Comparison of ENCODE assay signal across 23 cellular contexts in the genomic region with DNA sequence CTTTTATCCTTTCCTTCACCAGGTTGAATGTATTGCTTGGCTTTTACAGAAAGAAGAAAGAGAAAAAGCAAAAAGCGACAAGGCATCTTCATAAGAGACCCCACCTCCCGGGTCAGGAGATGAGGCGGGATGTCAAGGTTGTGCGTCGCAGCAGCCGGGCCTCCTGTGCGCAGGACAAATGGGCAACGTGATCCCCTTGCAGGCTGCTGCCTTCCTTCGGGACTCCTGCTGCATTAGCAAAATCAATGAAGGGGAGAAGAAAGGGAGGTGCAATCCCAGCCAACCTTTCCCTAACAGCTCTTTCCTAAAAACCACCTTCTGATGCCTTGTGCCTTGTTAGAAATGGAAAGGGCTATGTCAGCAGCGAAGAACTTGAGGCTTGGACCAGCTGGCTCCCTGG. TPM values are rescaled to one million over a fixed set of nuclear protein-coding genes. Genes with fewer than 3 reads are reported as not detected.
DNase-seq lines count a peak whose midpoint lies in the region; ATAC-seq and TF ChIP-seq lines count a peak whose summit lies in the region.
"Had no signal": no experiment of that assay in that cellular context is flagged by ENCODE, and none has a peak within 500 bp of the region (broad histone marks: within the 10 kb centered on the region; RNA-seq: fewer than 3 reads in every experiment).

No MANE protein-coding gene starts in this region.

- peaks cover 4 to 16% of the 10 kb centered on the region in 2 donors for H3K4me1 ChIP-seq in ascending aorta

- DNase-seq in NCI-H1436 (lab: John Stamatoyannopoulos, UW) (peak; percentile 50), NCI-H1436 treated with DMSO at 0.1 percent for 48 hours (lab: John Stamatoyannopoulos, UW) (no peak), NCI-H128 (lab: John Stamatoyannopoulos, UW; ENCODE audit: unreplicated experiment) (peak; percentile 81), ascending aorta (ENCODE audit: low spot score in 2 of 2) (no peak), nephron progenitor cell (no peak), Ammon's horn (ENCODE audit: low spot score) (no peak)
- DNase-seq: activated B cell treated with CpG ODN at 0.5 μM for 24 hours; activated CD4-positive, alpha-beta T cell treated with anti-CD3 and anti-CD28 coated beads, Interleukin-2, amount 50 U/mL, for 4 hours; activated CD8-positive, alpha-beta memory T cell treated with anti-CD3 and anti-CD28 coated beads, Interleukin-2, amount 50 U/mL, for 48 hours; aorta; CD8-positive, alpha-beta memory T cell; DND-41; KBM-7; MG63; T-helper 9 cell had no signal

- no peaks in the 10 kb centered on the region for H3K9me3 Mint-ChIP-seq in nephron progenitor cell
- H3K9me3 Mint-ChIP-seq: activated B cell treated with CpG ODN at 0.5 μM for 24 hours; activated T-helper 2 cell treated with anti-CD3 and anti-CD28 coated beads, Interferon-gamma antibody, Interleukin-2, Interleukin-4, amounts not matched to agents 10 μg/mL and 5 μg/mL and 100 μg/mL, durations not matched to agents 14 hours and 24 hours and 36 hours; CD8-positive, alpha-beta memory T cell; memory B cell had no signal

- H3K27me3 ChIP-seq in ascending aorta: no peaks in the 10 kb centered on the region
- H3K27me3 ChIP-seq: heart left ventricle, MG63 had no signal

- H3K36me3 Mint-ChIP-seq in nephron progenitor cell (ENCODE audit: low read depth): no peaks in the 10 kb centered on the region
- H3K36me3 Mint-ChIP-seq: activated naive CD8-positive, alpha-beta T cell; CD8-positive, alpha-beta memory T cell; memory B cell had no signal

- peaks cover 43% of the 10 kb centered on the region for H3K4me1 Mint-ChIP-seq in nephron progenitor cell
- H3K4me1 Mint-ChIP-seq: activated B cell treated with CpG ODN at 0.5 μM for 24 hours; B cell; CD8-positive, alpha-beta memory T cell; memory B cell had no signal

- H3K27ac Mint-ChIP-seq in nephron progenitor cell: peak overlapping the region; percentile 93
- H3K27ac Mint-ChIP-seq: activated B cell treated with CpG ODN at 0.5 μM for 24 hours; activated naive CD8-positive, alpha-beta T cell; activated T-helper 2 cell treated with anti-CD3 and anti-CD28 coated beads, Interferon-gamma antibody, Interleukin-2, Interleukin-4, amounts not matched to agents 10 μg/mL and 5 μg/mL and 100 μg/mL, durations not matched to agents 14 hours and 24 hours and 36 hours; B cell; CD8-positive, alpha-beta memory T cell; memory B cell had no signal

- H3K4me3 ChIP-seq in ascending aorta: no peak overlapping the region
- H3K4me3 ChIP-seq: heart left ventricle, MG63, smooth muscle cell had no signal

- H3K27ac ChIP-seq in ascending aorta: peak overlapping the region; percentile 23 to 72

- ATAC-seq in esophagus mucosa (no peak), HG02870 (IDR thresholded peaks at IDR 0.05; ENCODE audit: unreplicated experiment) (no peak)
- ATAC-seq: heart left ventricle had no signal

- no peaks in the 10 kb centered on the region for H3K9me3 ChIP-seq in ascending aorta
- H3K9me3 ChIP-seq: heart left ventricle, MG63 had no signal

- intact Hi-C loops in ascending aorta (cut with DNase I): no loop called here

- H3K36me3 ChIP-seq in ascending aorta: no peaks in the 10 kb centered on the region
- H3K36me3 ChIP-seq: heart left ventricle, MG63 had no signal

- no peak for TF ChIP-seq CTCF in ascending aorta (IDR thresholded peaks at IDR 0.05)
- TF ChIP-seq CTCF in nephron progenitor cell (IDR thresholded peaks at IDR 0.05): no peak

- H3K4me3 Mint-ChIP-seq in nephron progenitor cell: peak overlapping the region; percentile 46
- H3K4me3 Mint-ChIP-seq: activated B cell treated with CpG ODN at 0.5 μM for 24 hours; activated naive CD8-positive, alpha-beta T cell; B cell; CD8-positive, alpha-beta memory T cell; memory B cell had no signal

- H3K27me3 Mint-ChIP-seq in nephron progenitor cell (ENCODE audit: low read depth, poor library complexity): peaks cover 11% of the 10 kb centered on the region
- H3K27me3 Mint-ChIP-seq: activated B cell treated with CpG ODN at 0.5 μM for 24 hours had no signal

RNA-seq across cellular contexts. Expression of a gene that starts 43.3 kb away (rescaled TPM):
- total RNA-seq in ascending aorta (53.5 TPM), esophagus mucosa (9.4 TPM)
- total RNA-seq: activated B cell treated with CpG ODN at 0.5 μM for 24 hours, B cell had no signal

Comparison
In these comparisons a context has a peak if more than half of its experiments do, and no peak if none do; other contexts are left out.
1. DNase-seq: peak in NCI-H1436 (single experiment) and NCI-H128 (single experiment); none in NCI-H1436 treated with DMSO at 0.1 percent for 48 hours (single experiment), ascending aorta (0 of 2), nephron progenitor cell (single experiment) and Ammon's horn (single experiment).